Comparison of ENCODE assay signal across 9 cellular contexts in the genomic region with DNA sequence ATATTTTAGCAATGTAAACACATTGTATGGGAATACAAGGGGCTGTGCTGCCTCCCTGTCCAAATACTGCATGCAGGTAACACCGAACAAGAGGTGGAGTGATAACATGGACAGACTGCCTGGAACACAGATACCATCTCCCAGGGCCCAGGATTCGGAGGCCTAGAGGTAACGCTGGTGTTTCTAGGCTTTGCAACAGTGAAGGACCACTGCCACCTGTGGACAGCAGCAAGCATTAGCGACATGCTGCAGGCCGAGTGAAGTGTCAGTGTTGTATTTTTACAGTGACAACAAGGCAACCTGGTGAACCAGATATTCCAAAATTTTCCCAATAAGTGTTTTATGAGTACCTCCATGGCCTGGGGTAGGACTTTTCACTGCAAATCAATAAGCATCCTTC.
A peak's percentile ranks its signal among the peaks of the same experiment; 100 is the strongest.
DNase-seq lines count a peak whose midpoint lies in the region; ATAC-seq, FAIRE-seq and TF ChIP-seq lines count a peak whose summit lies in the region.
"Had no signal": no experiment of that assay in that cellular context is flagged by ENCODE, and none has a peak within 500 bp of the region (broad histone marks: within the 10 kb centered on the region; RNA-seq: fewer than 3 reads in every experiment).

No MANE protein-coding gene starts in this region.

- intact Hi-C loops in heart left ventricle (cut with DNase I) (loop anchor here in 5 of 10 donors (2.0 to 5.0 kb wide), 2 partner anchors 327 to 329 kb away; no protein-coding TSS in a partner anchor), Right ventricle myocardium inferior (cut with DNase I) (loop anchor here (2.0 kb wide), 1 partner anchor 329 kb away; no protein-coding TSS in a partner anchor), left ventricle myocardium inferior (cut with micrococcal nuclease) (no loop called here), lower lobe of right lung (cut with DNase I) (no loop called here)

- H3K9me3 ChIP-seq in heart left ventricle: no peaks in the 10 kb centered on the region
- peaks cover 1% of the 10 kb centered on the region for H3K9me3 ChIP-seq in left ventricle myocardium inferior (replicated peaks)
- H3K9me3 ChIP-seq in lower lobe of right lung: no peaks in the 10 kb centered on the region

- peak in 2 of 5 donors; percentile 28 to 38 for DNase-seq in heart left ventricle
- DNase-seq in Right ventricle myocardium inferior (ENCODE audit: missing footprints): no peak
- peak; percentile 64 for DNase-seq in NCI-H748 (lab: John Stamatoyannopoulos, UW; ENCODE audit: unreplicated experiment)
- DNase-seq in left ventricle myocardium inferior: peak; percentile 16
- peak; percentile 21 for DNase-seq in urothelium cell line (ENCODE audit: low spot score)
- no peak for DNase-seq in lower lobe of right lung
- DNase-seq in activated effector memory CD4-positive, alpha-beta T cell treated with Interleukin-2 at 50 U/mL for 16 hours: no peak
- DNase-seq: effector CD8-positive, alpha-beta T cell had no signal

- H3K4me3 ChIP-seq in heart left ventricle (no peak overlapping the region), left ventricle myocardium inferior (no peak overlapping the region), lower lobe of right lung (no peak overlapping the region)

- H3K4me1 ChIP-seq in heart left ventricle: no peaks in the 10 kb centered on the region
- no peaks in the 10 kb centered on the region for H3K4me1 ChIP-seq in left ventricle myocardium inferior
- H3K4me1 ChIP-seq in lower lobe of right lung: no peaks in the 10 kb centered on the region

- TF ChIP-seq CTCF in heart left ventricle (IDR thresholded peaks at IDR 0.05) (peak in 10 of 12 donors; percentile 13 to 38 (median 33)), left ventricle myocardium inferior (IDR thresholded peaks at IDR 0.05; ENCODE audit: borderline replicate concordance) (peak; percentile 56), lower lobe of right lung (IDR thresholded peaks at IDR 0.05) (no peak)

- H3K27me3 ChIP-seq in heart left ventricle (peaks cover 0 to 7% (median 0%) of the 10 kb centered on the region in 9 donors), left ventricle myocardium inferior (ENCODE audit: low read depth) (no peaks in the 10 kb centered on the region), lower lobe of right lung (ENCODE audit: low read depth) (no peaks in the 10 kb centered on the region)

- H3K27ac ChIP-seq in heart left ventricle (no peak overlapping the region), left ventricle myocardium inferior (replicated peaks) (no peak overlapping the region), lower lobe of right lung (no peak overlapping the region)

- ATAC-seq in heart left ventricle (peak in 3 of 4 donors; percentile 43 to 60 (median 54)), Right ventricle myocardium inferior (no peak), lower lobe of right lung (no peak), HG03571 (IDR thresholded peaks at IDR 0.05; ENCODE audit: unreplicated experiment) (no peak)

- WGBS in heart left ventricle, 4 donors: 16 to 25% (median 23%) methylated on average over 5 of the region's 5 CpGs

- H3K36me3 ChIP-seq in heart left ventricle (no peaks in the 10 kb centered on the region), left ventricle myocardium inferior (no peaks in the 10 kb centered on the region), lower lobe of right lung (no peaks in the 10 kb centered on the region)

- FAIRE-seq in urothelium cell line (lab: Jason Lieb, UNC): no peak

- TF ChIP-seq POLR2A in heart left ventricle (IDR thresholded peaks at IDR 0.05): no peak

Comparison
In these comparisons a context has a peak if more than half of its experiments do, and no peak if none do; other contexts are left out.
1. ATAC-seq: peak in heart left ventricle (3 of 4); none in Right ventricle myocardium inferior (single experiment), lower lobe of right lung (0 of 2) and HG03571 (single experiment).
2. DNase-seq: peak in NCI-H748 (single experiment), left ventricle myocardium inferior (single experiment) and urothelium cell line (single experiment); none in Right ventricle myocardium inferior (single experiment), lower lobe of right lung (single experiment) and activated effector memory CD4-positive, alpha-beta T cell treated with Interleukin-2 at 50 U/mL for 16 hours (single experiment).